10 cellular contexts compared by ENCODE assay signal in genomic region chr22:19740586-19740985, GRCh38. TPM values are rescaled to one million over a fixed set of nuclear protein-coding genes. Genes with fewer than 3 reads are reported as not detected.
"Had no signal": no experiment of that assay in that cellular context is flagged by ENCODE, and none has a peak within 500 bp of the region (broad histone marks: within the 10 kb centered on the region; RNA-seq: fewer than 3 reads in every experiment).

No MANE protein-coding gene starts in this region.

- H3K9ac ChIP-seq: KMS-11 had no signal

- ATAC-seq: HepG2 had no signal

- DNase-seq: IMR-90, KBM-7, KG1 had no signal

- H3K27ac ChIP-seq: HL-60, KMS-11 had no signal

- FAIRE-seq: HepG2, HTR-8/SVneo had no signal

- H3K4me2 ChIP-seq: KMS-11 had no signal

RNA-seq across cellular contexts. Expression of gene GP1BB, which starts 17.2 kb away (rescaled TPM):
- total RNA-seq: HepG2, HT-29, HT1080 had no signal
- polyA plus RNA-seq: HepG2 had no signal

RNA-seq across cellular contexts. Expression of gene TBX1, which starts 20.0 kb away (rescaled TPM):
- total RNA-seq: HepG2, HT-29, IMR-90 had no signal
- polyA plus RNA-seq: HepG2, IgD-negative memory B cell had no signal

RNA-seq across cellular contexts. Expression of gene SEPTIN5, which starts 26.3 kb away (rescaled TPM):
- total RNA-seq: HepG2, HT-29 had no signal
